ENCODE assay signal across 18 cellular contexts in the genomic region with DNA sequence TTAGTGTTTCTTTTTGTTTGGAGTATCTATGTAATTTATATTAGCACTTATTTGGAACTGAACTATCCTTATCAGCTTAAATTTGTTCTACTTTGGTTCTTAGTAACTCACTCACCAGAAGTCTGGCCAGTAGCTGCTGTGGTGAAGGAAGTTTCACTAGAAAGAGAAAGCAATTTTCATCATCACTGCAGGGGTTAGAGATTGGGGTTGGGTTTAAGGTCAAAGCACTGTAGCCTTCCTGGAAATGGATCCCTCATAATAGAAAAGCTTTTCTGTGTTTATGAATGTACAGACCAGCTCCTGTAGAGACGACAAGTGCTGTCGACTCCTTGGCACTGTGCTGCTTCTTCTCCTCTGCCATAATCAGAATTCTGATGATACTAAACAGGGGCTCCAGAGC. TPM values are rescaled to one million over a fixed set of nuclear protein-coding genes. Genes with fewer than 3 reads are reported as not detected.
DNase-seq lines count a peak whose midpoint lies in the region; ATAC-seq, FAIRE-seq and TF ChIP-seq lines count a peak whose summit lies in the region.
"Had no signal": no experiment of that assay in that cellular context is flagged by ENCODE, and none has a peak within 500 bp of the region (broad histone marks: within the 10 kb centered on the region; RNA-seq: fewer than 3 reads in every experiment).

No MANE protein-coding gene starts in this region.

- H3K36me3 Mint-ChIP-seq in activated CD4-positive, alpha-beta memory T cell treated with anti-CD3 and anti-CD28 coated beads, Interleukin-2, amount 10 ng/mL, durations not matched to agents 7 days and 5 days (ENCODE audit: low read depth), result no peaks in the 10 kb centered on the region
- H3K36me3 Mint-ChIP-seq in activated naive CD8-positive, alpha-beta T cell treated with anti-CD3 and anti-CD28 coated beads, Interleukin-2, amount 50 U/mL, for 24 hours (ENCODE audit: low read depth), result no peaks in the 10 kb centered on the region
- no peaks in the 10 kb centered on the region for H3K36me3 Mint-ChIP-seq in activated CD4-positive, alpha-beta T cell treated with anti-CD3 and anti-CD28 coated beads for 36 hours (ENCODE audit: low read depth)
- H3K36me3 Mint-ChIP-seq: CD4-positive, CD25-positive, alpha-beta regulatory T cell had no signal

- no peak overlapping the region for H3K4me3 ChIP-seq in bronchial epithelial cell (ENCODE audit: low read depth, low read length)

- H3K36me3 ChIP-seq in bronchial epithelial cell (ENCODE audit: control insufficient read depth, insufficient read depth, low read length), result no peaks in the 10 kb centered on the region

- POLR2A ChIA-PET in activated CD4-positive, alpha-beta memory T cell treated with anti-CD3 and anti-CD28 coated beads, Interleukin-2, amount 10 ng/mL, durations not matched to agents 7 days and 5 days (lab: Charles Lee), result no interaction called here
- POLR2A ChIA-PET in activated CD4-positive, alpha-beta T cell treated with anti-CD3 and anti-CD28 coated beads for 36 hours (lab: Charles Lee), result no interaction called here

- ATAC-seq in GM18867 (IDR thresholded peaks at IDR 0.05; ENCODE audit: unreplicated experiment), result peak; percentile 56
- peak; percentile 49 for ATAC-seq in HG03159 (IDR thresholded peaks at IDR 0.05; ENCODE audit: unreplicated experiment)
- peak; percentile 68 for ATAC-seq in sciatic nerve
- ATAC-seq in activated naive CD8-positive, alpha-beta T cell treated with anti-CD3 and anti-CD28 coated beads, Interleukin-2, amount 50 U/mL, for 24 hours, result no peak
- ATAC-seq in activated CD4-positive, alpha-beta T cell treated with anti-CD3 and anti-CD28 coated beads for 36 hours, result no peak
- ATAC-seq: Panc1 had no signal

- no peaks in the 10 kb centered on the region for H3K27me3 Mint-ChIP-seq in activated CD4-positive, alpha-beta memory T cell treated with anti-CD3 and anti-CD28 coated beads, Interleukin-2, amount 10 ng/mL, durations not matched to agents 7 days and 5 days
- H3K27me3 Mint-ChIP-seq in activated naive CD8-positive, alpha-beta T cell treated with anti-CD3 and anti-CD28 coated beads, Interleukin-2, amount 50 U/mL, for 24 hours, result no peaks in the 10 kb centered on the region
- no peaks in the 10 kb centered on the region for H3K27me3 Mint-ChIP-seq in activated CD4-positive, alpha-beta T cell treated with anti-CD3 and anti-CD28 coated beads for 36 hours
- H3K27me3 Mint-ChIP-seq: CD4-positive, CD25-positive, alpha-beta regulatory T cell had no signal

- CTCF ChIA-PET in activated CD4-positive, alpha-beta memory T cell treated with anti-CD3 and anti-CD28 coated beads, Interleukin-2, amount 10 ng/mL, durations not matched to agents 7 days and 5 days (lab: Charles Lee), result no interaction called here
- CTCF ChIA-PET in activated CD4-positive, alpha-beta T cell treated with anti-CD3 and anti-CD28 coated beads for 36 hours (lab: Charles Lee), result interaction anchor here (0.8 kb wide), 1 partner anchor 9 kb away, joined by 3 read pairs; no protein-coding TSS in a partner anchor

- intact Hi-C loops in sciatic nerve (cut with DNase I), result no loop called here
- intact Hi-C loops in activated CD4-positive, alpha-beta T cell treated with anti-CD3 and anti-CD28 coated beads for 36 hours (cut with DNase I, micrococcal nuclease), result no loop called here

- H3K27me3 ChIP-seq in bronchial epithelial cell (ENCODE audit: control insufficient read depth, insufficient read depth, low read length), result no peaks in the 10 kb centered on the region

- TF ChIP-seq CTCF in bronchial epithelial cell (IDR thresholded peaks at IDR 0.05; ENCODE audit: insufficient read depth, low read length, severe bottlenecking), result no peak

- H3K4me3 Mint-ChIP-seq in activated CD4-positive, alpha-beta memory T cell treated with anti-CD3 and anti-CD28 coated beads, Interleukin-2, amount 10 ng/mL, durations not matched to agents 7 days and 5 days, result no peak overlapping the region
- no peak overlapping the region for H3K4me3 Mint-ChIP-seq in activated naive CD8-positive, alpha-beta T cell treated with anti-CD3 and anti-CD28 coated beads, Interleukin-2, amount 50 U/mL, for 24 hours
- no peak overlapping the region for H3K4me3 Mint-ChIP-seq in activated CD4-positive, alpha-beta T cell treated with anti-CD3 and anti-CD28 coated beads for 36 hours
- H3K4me3 Mint-ChIP-seq: CD4-positive, CD25-positive, alpha-beta regulatory T cell; H9 had no signal

- DNase-seq in bronchial epithelial cell (ENCODE audit: low read depth) (no peak), sciatic nerve (ENCODE audit: low spot score) (no peak)
- DNase-seq in activated CD4-positive, alpha-beta memory T cell treated with anti-CD3 and anti-CD28 coated beads, Interleukin-2, amount 10 ng/mL, durations not matched to agents 7 days and 5 days, result no peak
- no peak for DNase-seq in activated naive CD8-positive, alpha-beta T cell treated with anti-CD3 and anti-CD28 coated beads, Interleukin-2, amount 50 U/mL, for 24 hours
- no peak for DNase-seq in activated CD4-positive, alpha-beta T cell treated with anti-CD3 and anti-CD28 coated beads for 36 hours
- DNase-seq: ACHN; CD4-positive, CD25-positive, alpha-beta regulatory T cell; DMS79; H9; KBM-7; NCI-H1092; NCI-H1694 treated with DMSO at 0.1 percent for 48 hours; SHP77 treated with DMSO at 0.1 percent for 48 hours had no signal

- no peaks in the 10 kb centered on the region for H3K4me1 Mint-ChIP-seq in activated CD4-positive, alpha-beta memory T cell treated with anti-CD3 and anti-CD28 coated beads, Interleukin-2, amount 10 ng/mL, durations not matched to agents 7 days and 5 days
- no peaks in the 10 kb centered on the region for H3K4me1 Mint-ChIP-seq in activated naive CD8-positive, alpha-beta T cell treated with anti-CD3 and anti-CD28 coated beads, Interleukin-2, amount 50 U/mL, for 24 hours
- no peaks in the 10 kb centered on the region for H3K4me1 Mint-ChIP-seq in activated CD4-positive, alpha-beta T cell treated with anti-CD3 and anti-CD28 coated beads for 36 hours
- H3K4me1 Mint-ChIP-seq: CD4-positive, CD25-positive, alpha-beta regulatory T cell; H9 had no signal

- FAIRE-seq in bronchial epithelial cell (lab: Jason Lieb, UNC), result peak; percentile 36
- FAIRE-seq: GM12891 had no signal

- no peaks in the 10 kb centered on the region for H3K9me3 Mint-ChIP-seq in activated CD4-positive, alpha-beta memory T cell treated with anti-CD3 and anti-CD28 coated beads, Interleukin-2, amount 10 ng/mL, durations not matched to agents 7 days and 5 days
- no peaks in the 10 kb centered on the region for H3K9me3 Mint-ChIP-seq in activated naive CD8-positive, alpha-beta T cell treated with anti-CD3 and anti-CD28 coated beads, Interleukin-2, amount 50 U/mL, for 24 hours
- H3K9me3 Mint-ChIP-seq in activated CD4-positive, alpha-beta T cell treated with anti-CD3 and anti-CD28 coated beads for 36 hours (ENCODE audit: low read depth), result no peaks in the 10 kb centered on the region
- H3K9me3 Mint-ChIP-seq: H9 had no signal

- no peak overlapping the region for H3K27ac Mint-ChIP-seq in activated CD4-positive, alpha-beta memory T cell treated with anti-CD3 and anti-CD28 coated beads, Interleukin-2, amount 10 ng/mL, durations not matched to agents 7 days and 5 days
- H3K27ac Mint-ChIP-seq in activated naive CD8-positive, alpha-beta T cell treated with anti-CD3 and anti-CD28 coated beads, Interleukin-2, amount 50 U/mL, for 24 hours, result no peak overlapping the region
- H3K27ac Mint-ChIP-seq in activated CD4-positive, alpha-beta T cell treated with anti-CD3 and anti-CD28 coated beads for 36 hours, result no peak overlapping the region
- H3K27ac Mint-ChIP-seq: CD4-positive, CD25-positive, alpha-beta regulatory T cell; H9 had no signal

RNA-seq across cellular contexts. Expression of a gene that starts 22.2 kb away (rescaled TPM):
- not detected in 2 replicates for total RNA-seq in bronchial epithelial cell
- total RNA-seq in sciatic nerve, result not detected
- not detected for total RNA-seq in activated CD4-positive, alpha-beta memory T cell treated with anti-CD3 and anti-CD28 coated beads, Interleukin-2, amount 10 ng/mL, durations not matched to agents 7 days and 5 days
- not detected for total RNA-seq in activated CD4-positive, alpha-beta T cell treated with anti-CD3 and anti-CD28 coated beads for 36 hours
- total RNA-seq: CD4-positive, CD25-positive, alpha-beta regulatory T cell; G401; H9 had no signal

Comparison
In these comparisons a context has a peak if more than half of its experiments do, and no peak if none do; other contexts are left out.
1. ATAC-seq: peak in GM18867 (single experiment), HG03159 (single experiment) and sciatic nerve (single experiment); none in activated naive CD8-positive, alpha-beta T cell treated with anti-CD3 and anti-CD28 coated beads, Interleukin-2, amount 50 U/mL, for 24 hours (single experiment) and activated CD4-positive, alpha-beta T cell treated with anti-CD3 and anti-CD28 coated beads for 36 hours (single experiment).